In genomic region chr2:74418312-74418711, GRCh38 we compare ENCODE assay signal across 14 cellular contexts.
"Had no signal": no experiment of that assay in that cellular context is flagged by ENCODE, and none has a peak within 500 bp of the region (broad histone marks: within the 10 kb centered on the region; RNA-seq: fewer than 3 reads in every experiment).

No MANE protein-coding gene starts in this region.

- FAIRE-seq: bronchial epithelial cell had no signal

- H3K9me3 Mint-ChIP-seq: activated naive CD4-positive, alpha-beta T cell treated with anti-CD3 and anti-CD28 coated beads for 36 hours; activated naive CD8-positive, alpha-beta T cell treated with anti-CD3 and anti-CD28 coated beads, Interleukin-2, amount 50 U/mL, for 24 hours; activated T-helper 17 cell treated with anti-CD3 and anti-CD28 coated beads, Interleukin-2, amount 50 U/mL, for 72 hours; neural crest cell had no signal

- H3K27me3 ChIP-seq: ascending aorta, esophagus muscularis mucosa, ovary, transverse colon, vagina had no signal

- H3K4me3 Mint-ChIP-seq: activated naive CD4-positive, alpha-beta T cell treated with anti-CD3 and anti-CD28 coated beads for 36 hours; activated naive CD8-positive, alpha-beta T cell treated with anti-CD3 and anti-CD28 coated beads, Interleukin-2, amount 50 U/mL, for 24 hours; activated T-helper 17 cell treated with anti-CD3 and anti-CD28 coated beads, Interleukin-2, amount 50 U/mL, for 72 hours had no signal

- H3K4me3 ChIP-seq: esophagus muscularis mucosa, ovary, transverse colon, vagina had no signal

- ATAC-seq: activated naive CD8-positive, alpha-beta T cell treated with anti-CD3 and anti-CD28 coated beads, Interleukin-2, amount 50 U/mL, for 24 hours; activated T-helper 17 cell treated with anti-CD3 and anti-CD28 coated beads, Interleukin-2, amount 50 U/mL, for 72 hours; left colon had no signal

- DNase-seq: activated naive CD4-positive, alpha-beta T cell treated with anti-CD3 and anti-CD28 coated beads for 36 hours; activated naive CD8-positive, alpha-beta T cell treated with anti-CD3 and anti-CD28 coated beads, Interleukin-2, amount 50 U/mL, for 24 hours; left colon; stimulated activated CD4-positive, alpha-beta T cell treated with anti-CD3 and anti-CD28 coated beads, Interleukin-2, amount 100 ng/mL, for 48 hours; stimulated activated naive CD4-positive, alpha-beta T cell; SW 1271; transverse colon had no signal

- H3K27me3 Mint-ChIP-seq: activated naive CD8-positive, alpha-beta T cell treated with anti-CD3 and anti-CD28 coated beads, Interleukin-2, amount 50 U/mL, for 24 hours; activated T-helper 17 cell treated with anti-CD3 and anti-CD28 coated beads, Interleukin-2, amount 50 U/mL, for 72 hours had no signal

- H3K27ac ChIP-seq: ascending aorta, esophagus muscularis mucosa, ovary, transverse colon, vagina had no signal

- H3K27ac Mint-ChIP-seq: activated naive CD4-positive, alpha-beta T cell treated with anti-CD3 and anti-CD28 coated beads for 36 hours; activated naive CD8-positive, alpha-beta T cell treated with anti-CD3 and anti-CD28 coated beads, Interleukin-2, amount 50 U/mL, for 24 hours; activated T-helper 17 cell treated with anti-CD3 and anti-CD28 coated beads, Interleukin-2, amount 50 U/mL, for 72 hours had no signal

- H3K36me3 ChIP-seq: ascending aorta, esophagus muscularis mucosa, ovary, transverse colon, vagina had no signal

- H3K9me3 ChIP-seq: ascending aorta, esophagus muscularis mucosa, ovary, transverse colon, vagina had no signal
